12 cellular contexts compared by ENCODE assay signal in genomic region chr18:34929336-34929780, GRCh38.
DNase-seq lines count a peak whose midpoint lies in the region; ATAC-seq and TF ChIP-seq lines count a peak whose summit lies in the region.
"Had no signal": no experiment of that assay in that cellular context is flagged by ENCODE, and none has a peak within 500 bp of the region (broad histone marks: within the 10 kb centered on the region; RNA-seq: fewer than 3 reads in every experiment).

No MANE protein-coding gene starts in this region.

- peaks cover 13% of the 10 kb centered on the region for H3K4me1 ChIP-seq in psoas muscle
- no peaks in the 10 kb centered on the region for H3K4me1 ChIP-seq in neural progenitor cell

- H3K27me3 ChIP-seq in psoas muscle (ENCODE audit: insufficient read depth in 3 of 3, low read length in 2 of 3) = no peaks in the 10 kb centered on the region
- H3K27me3 ChIP-seq in neural progenitor cell = no peaks in the 10 kb centered on the region

- H3K27me3 Mint-ChIP-seq in neural progenitor cell (ENCODE audit: insufficient read depth, low read depth) = no peaks in the 10 kb centered on the region

- DNase-seq in ELR (ENCODE audit: low read depth) = peak; percentile 92
- peak; percentile 47 for DNase-seq in NCI-H748 (lab: John Stamatoyannopoulos, UW; ENCODE audit: unreplicated experiment)
- DNase-seq in dedifferentiated amniotic fluid mesenchymal stem cell (ENCODE audit: extremely low spot score) = peak; percentile 71
- DNase-seq in psoas muscle = no peak
- DNase-seq in neural progenitor cell (ENCODE audit: low spot score) = no peak
- no peak for DNase-seq in activated naive CD4-positive, alpha-beta T cell (lab: John Stamatoyannopoulos, UW)
- DNase-seq in activated naive CD4-positive, alpha-beta T cell treated with anti-CD3 and anti-CD28 coated beads, Interleukin-2, amount 50 U/mL, for 72 hours (ENCODE audit: low spot score in 2 of 2) = no peak
- no peak for DNase-seq in activated CD4-positive, alpha-beta T cell treated with anti-CD3 and anti-CD28 coated beads for 4 hours
- DNase-seq: aorta; NK-92 treated with Interleukin-12 subunit alpha and Interleukin-12 subunit beta, amount 100 ng/mL, for 24 hours; posterior cingulate gyrus had no signal

- no peak overlapping the region for H3K4me2 ChIP-seq in neural progenitor cell

- H3K36me3 ChIP-seq in psoas muscle (ENCODE audit: insufficient read depth in 1 of 2, low read depth in 1 of 2) = peaks cover 0 to 10% of the 10 kb centered on the region in 2 donors
- no peaks in the 10 kb centered on the region for H3K36me3 ChIP-seq in neural progenitor cell

- no peak overlapping the region for H2AFZ ChIP-seq in neural progenitor cell (replicated peaks)

- H3K79me2 ChIP-seq in neural progenitor cell (ENCODE audit: low read depth) = no peaks in the 10 kb centered on the region

- intact Hi-C loops in psoas muscle (cut with DNase I) = no loop called here

- WGBS in psoas muscle, 3 donors = 66 to 91% (median 80%) methylated on average over 2 of the region's 2 CpGs

- H3F3A ChIP-seq in neural progenitor cell (ENCODE audit: low read depth) = no peaks in the 10 kb centered on the region

- H3K27ac Mint-ChIP-seq in neural progenitor cell = no peak overlapping the region
- no peak overlapping the region for H3K27ac Mint-ChIP-seq in activated naive CD4-positive, alpha-beta T cell treated with anti-CD3 and anti-CD28 coated beads, Interleukin-2, amount 50 U/mL, for 72 hours
- H3K27ac Mint-ChIP-seq: stimulated activated effector memory CD8-positive, alpha-beta T cell treated with anti-CD3 and anti-CD28 coated beads, Interleukin-12 subunit alpha, Interleukin-12 subunit beta, amount 100 ng/mL, for 72 hours had no signal

- no peaks in the 10 kb centered on the region for H3K36me3 Mint-ChIP-seq in neural progenitor cell
- H3K36me3 Mint-ChIP-seq in activated naive CD4-positive, alpha-beta T cell treated with anti-CD3 and anti-CD28 coated beads, Interleukin-2, amount 50 U/mL, for 72 hours = no peaks in the 10 kb centered on the region
- H3K36me3 Mint-ChIP-seq: stimulated activated effector memory CD8-positive, alpha-beta T cell treated with anti-CD3 and anti-CD28 coated beads, Interleukin-12 subunit alpha, Interleukin-12 subunit beta, amount 100 ng/mL, for 72 hours had no signal

- H3K4me1 Mint-ChIP-seq in neural progenitor cell = peaks cover 7% of the 10 kb centered on the region
- H3K4me1 Mint-ChIP-seq: stimulated activated effector memory CD8-positive, alpha-beta T cell treated with anti-CD3 and anti-CD28 coated beads, Interleukin-12 subunit alpha, Interleukin-12 subunit beta, amount 100 ng/mL, for 72 hours had no signal

- H3K9me3 Mint-ChIP-seq in neural progenitor cell = no peaks in the 10 kb centered on the region
- H3K9me3 Mint-ChIP-seq in activated naive CD4-positive, alpha-beta T cell treated with anti-CD3 and anti-CD28 coated beads, Interleukin-2, amount 50 U/mL, for 72 hours = no peaks in the 10 kb centered on the region
- H3K9me3 Mint-ChIP-seq: stimulated activated effector memory CD8-positive, alpha-beta T cell treated with anti-CD3 and anti-CD28 coated beads, Interleukin-12 subunit alpha, Interleukin-12 subunit beta, amount 100 ng/mL, for 72 hours had no signal

- H3K9ac ChIP-seq in neural progenitor cell = no peak overlapping the region

- H3K27ac ChIP-seq in psoas muscle (peak overlapping the region; percentile 59), neural progenitor cell (no peak overlapping the region)

- no peak overlapping the region for H3K4me3 Mint-ChIP-seq in neural progenitor cell
- H3K4me3 Mint-ChIP-seq: stimulated activated effector memory CD8-positive, alpha-beta T cell treated with anti-CD3 and anti-CD28 coated beads, Interleukin-12 subunit alpha, Interleukin-12 subunit beta, amount 100 ng/mL, for 72 hours had no signal

- no peak for TF ChIP-seq CTCF in psoas muscle (IDR thresholded peaks at IDR 0.05)
- TF ChIP-seq CTCF in neural progenitor cell (IDR thresholded peaks at IDR 0.05) = no peak

- H3K9me3 ChIP-seq in psoas muscle = no peaks in the 10 kb centered on the region
- H3K9me3 ChIP-seq in neural progenitor cell (ENCODE audit: low read depth) = no peaks in the 10 kb centered on the region

- H4K20me1 ChIP-seq in neural progenitor cell (ENCODE audit: low read depth) = no peaks in the 10 kb centered on the region

- ATAC-seq in psoas muscle = peak; percentile 39 to 78 (median 60)
- no peak for ATAC-seq in activated naive CD4-positive, alpha-beta T cell treated with anti-CD3 and anti-CD28 coated beads, Interleukin-2, amount 50 U/mL, for 72 hours
- ATAC-seq: stimulated activated effector memory CD8-positive, alpha-beta T cell treated with anti-CD3 and anti-CD28 coated beads, Interleukin-12 subunit alpha, Interleukin-12 subunit beta, amount 100 ng/mL, for 72 hours had no signal

- no peak overlapping the region for H3K4me3 ChIP-seq in psoas muscle
- H3K4me3 ChIP-seq in neural progenitor cell = no peak overlapping the region

Comparison
In these comparisons a context has a peak if more than half of its experiments do, and no peak if none do; other contexts are left out.
1. DNase-seq: peak in ELR (single experiment), NCI-H748 (single experiment) and dedifferentiated amniotic fluid mesenchymal stem cell (single experiment); none in psoas muscle (0 of 2), neural progenitor cell (single experiment), activated naive CD4-positive, alpha-beta T cell (0 of 4), activated naive CD4-positive, alpha-beta T cell treated with anti-CD3 and anti-CD28 coated beads, Interleukin-2, amount 50 U/mL, for 72 hours (0 of 2) and activated CD4-positive, alpha-beta T cell treated with anti-CD3 and anti-CD28 coated beads for 4 hours (0 of 2).
2. ATAC-seq: peak in psoas muscle (4 of 4); none in activated naive CD4-positive, alpha-beta T cell treated with anti-CD3 and anti-CD28 coated beads, Interleukin-2, amount 50 U/mL, for 72 hours (0 of 2).